ENCODE assay signal across 16 cellular contexts in the genomic region with DNA sequence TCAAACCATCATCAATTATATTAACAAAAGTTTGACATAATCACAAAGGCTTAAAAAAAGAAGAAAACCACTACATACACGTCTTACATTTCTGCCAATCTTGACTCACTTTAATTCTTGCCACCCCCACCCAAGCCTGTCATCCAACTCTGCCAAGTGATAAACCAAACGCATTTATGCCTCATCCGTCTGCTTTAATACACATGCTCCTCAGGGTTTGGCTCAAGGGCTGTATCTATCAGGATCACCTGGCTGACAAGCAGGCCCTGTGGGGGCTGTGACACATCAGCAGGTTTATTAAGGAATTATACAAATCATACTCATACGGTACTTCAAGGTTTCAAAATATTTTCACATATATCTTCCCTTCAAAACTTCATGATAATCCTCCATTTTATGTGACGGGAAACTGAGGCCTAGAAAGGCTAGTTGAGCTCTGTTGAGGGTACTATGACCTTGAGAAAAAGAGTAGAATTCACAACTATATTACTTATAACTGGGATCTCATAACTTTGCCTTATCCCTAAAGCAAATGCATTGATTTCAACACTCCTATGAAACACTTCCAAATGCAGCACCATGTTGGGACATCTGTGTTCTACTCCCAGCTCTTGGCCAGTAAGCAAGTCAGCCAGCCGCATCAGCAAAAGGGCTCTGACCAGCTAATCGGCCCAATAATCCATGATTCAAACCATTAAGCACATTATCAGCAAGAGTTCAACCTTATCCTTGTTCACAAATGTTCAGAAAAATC. TPM values are rescaled to one million over a fixed set of nuclear protein-coding genes. Genes with fewer than 3 reads are reported as not detected.
DNase-seq lines count a peak whose midpoint lies in the region; ATAC-seq and TF ChIP-seq lines count a peak whose summit lies in the region.
"Had no signal": no experiment of that assay in that cellular context is flagged by ENCODE, and none has a peak within 500 bp of the region (broad histone marks: within the 10 kb centered on the region; RNA-seq: fewer than 3 reads in every experiment).

No MANE protein-coding gene starts in this region.

- DNase-seq in right atrium auricular region (ENCODE audit: low spot score), result no peak
- DNase-seq in Right ventricle myocardium superior, result no peak
- DNase-seq in fibroblast of villous mesenchyme (ENCODE audit: low read depth), result peak; percentile 52
- no peak for DNase-seq in activated CD4-positive, alpha-beta T cell treated with anti-CD3 and anti-CD28 coated beads, Interleukin-2, amount 10 ng/mL, durations not matched to agents 7 days and 5 days
- DNase-seq in medulla oblongata (ENCODE audit: extremely low spot score), result no peak
- DNase-seq: activated naive CD4-positive, alpha-beta T cell treated with anti-CD3 and anti-CD28 coated beads, Interleukin-2, amount 10 ng/mL, durations not matched to agents 7 days and 5 days; NCI-H524; pancreas; T-cell had no signal

- POLR2A ChIA-PET in activated CD4-positive, alpha-beta T cell treated with anti-CD3 and anti-CD28 coated beads, Interleukin-2, amount 10 ng/mL, durations not matched to agents 7 days and 5 days (lab: Charles Lee), result interaction anchor here (0.6 kb wide), 1 partner anchor 77 kb away, joined by 3 read pairs; no protein-coding TSS in a partner anchor

- ATAC-seq in Right ventricle myocardium superior (ENCODE audit: poor library complexity), result no peak
- no peak for ATAC-seq in GM18868 (IDR thresholded peaks at IDR 0.05; ENCODE audit: unreplicated experiment)
- ATAC-seq in GM19324 (IDR thresholded peaks at IDR 0.05; ENCODE audit: low FRiP score, unreplicated experiment), result no peak
- ATAC-seq: A549; activated CD4-positive, CD25-positive, alpha-beta regulatory T cell treated with anti-CD3 and anti-CD28 coated beads, Interleukin-2, amount 50 U/mL, for 24 hours; pancreas; T-cell had no signal

- TF ChIP-seq CTCF in right atrium auricular region (IDR thresholded peaks at IDR 0.05), result no peak
- TF ChIP-seq CTCF in fibroblast of villous mesenchyme (IDR thresholded peaks at IDR 0.05; ENCODE audit: insufficient read depth, low read depth, low read length), result no peak

- peak overlapping the region; percentile 87 to 93 for H3K27ac ChIP-seq in right atrium auricular region
- H3K27ac ChIP-seq in rectal smooth muscle tissue (ENCODE audit: low read depth, low read length), result peak overlapping the region; percentile 91
- H3K27ac ChIP-seq: A549, pancreas had no signal

- no peak overlapping the region for H3K4me3 Mint-ChIP-seq in activated CD4-positive, alpha-beta T cell treated with anti-CD3 and anti-CD28 coated beads, Interleukin-2, amount 10 ng/mL, durations not matched to agents 7 days and 5 days
- H3K4me3 Mint-ChIP-seq: activated naive CD4-positive, alpha-beta T cell treated with anti-CD3 and anti-CD28 coated beads, Interleukin-2, amount 10 ng/mL, durations not matched to agents 7 days and 5 days; central memory CD8-positive, alpha-beta T cell; T-cell; type B pancreatic cell had no signal

- H3K27me3 Mint-ChIP-seq in activated CD4-positive, alpha-beta T cell treated with anti-CD3 and anti-CD28 coated beads, Interleukin-2, amount 10 ng/mL, durations not matched to agents 7 days and 5 days, result peaks cover 27% of the 10 kb centered on the region
- H3K27me3 Mint-ChIP-seq: type B pancreatic cell had no signal

- peaks cover 0 to 86% of the 10 kb centered on the region in 2 donors for H3K4me1 ChIP-seq in right atrium auricular region
- H3K4me1 ChIP-seq in rectal smooth muscle tissue (ENCODE audit: control insufficient read depth, insufficient read depth, low read length), result peaks cover 57% of the 10 kb centered on the region

- H3K27ac Mint-ChIP-seq in activated CD4-positive, alpha-beta T cell treated with anti-CD3 and anti-CD28 coated beads, Interleukin-2, amount 10 ng/mL, durations not matched to agents 7 days and 5 days, result no peak overlapping the region
- H3K27ac Mint-ChIP-seq: activated naive CD4-positive, alpha-beta T cell treated with anti-CD3 and anti-CD28 coated beads, Interleukin-2, amount 10 ng/mL, durations not matched to agents 7 days and 5 days; T-cell; type B pancreatic cell had no signal

- no peaks in the 10 kb centered on the region for H3K36me3 Mint-ChIP-seq in activated CD4-positive, alpha-beta T cell treated with anti-CD3 and anti-CD28 coated beads, Interleukin-2, amount 10 ng/mL, durations not matched to agents 7 days and 5 days (ENCODE audit: low read depth)
- H3K36me3 Mint-ChIP-seq: activated naive CD4-positive, alpha-beta T cell treated with anti-CD3 and anti-CD28 coated beads, Interleukin-2, amount 10 ng/mL, durations not matched to agents 7 days and 5 days; T-cell; type B pancreatic cell had no signal

- CTCF ChIA-PET in activated CD4-positive, alpha-beta T cell treated with anti-CD3 and anti-CD28 coated beads, Interleukin-2, amount 10 ng/mL, durations not matched to agents 7 days and 5 days (lab: Charles Lee), result interaction anchor here (0.6 to 1.9 kb wide), 4 partner anchors 9 to 157 kb away, joined by 3 to 5 read pairs (median 4); no protein-coding TSS in a partner anchor

- no peaks in the 10 kb centered on the region for H3K36me3 ChIP-seq in right atrium auricular region
- no peaks in the 10 kb centered on the region for H3K36me3 ChIP-seq in rectal smooth muscle tissue (ENCODE audit: control insufficient read depth, insufficient read depth, low read length)
- H3K36me3 ChIP-seq: pancreas had no signal

- intact Hi-C loops in Right ventricle myocardium superior (cut with DNase I), result no loop called here

- no peaks in the 10 kb centered on the region for H3K9me3 Mint-ChIP-seq in activated CD4-positive, alpha-beta T cell treated with anti-CD3 and anti-CD28 coated beads, Interleukin-2, amount 10 ng/mL, durations not matched to agents 7 days and 5 days
- H3K9me3 Mint-ChIP-seq: activated naive CD4-positive, alpha-beta T cell treated with anti-CD3 and anti-CD28 coated beads, Interleukin-2, amount 10 ng/mL, durations not matched to agents 7 days and 5 days; central memory CD8-positive, alpha-beta T cell; T-cell; type B pancreatic cell had no signal

- no peak overlapping the region for H3K9ac ChIP-seq in rectal smooth muscle tissue (ENCODE audit: low read length)

- peaks cover 14% of the 10 kb centered on the region for H3K4me1 Mint-ChIP-seq in activated CD4-positive, alpha-beta T cell treated with anti-CD3 and anti-CD28 coated beads, Interleukin-2, amount 10 ng/mL, durations not matched to agents 7 days and 5 days
- H3K4me1 Mint-ChIP-seq: central memory CD8-positive, alpha-beta T cell; T-cell had no signal

- no peaks in the 10 kb centered on the region for H3K27me3 ChIP-seq in right atrium auricular region
- no peaks in the 10 kb centered on the region for H3K27me3 ChIP-seq in rectal smooth muscle tissue (ENCODE audit: control insufficient read depth, insufficient read depth, low read length)
- H3K27me3 ChIP-seq: pancreas had no signal

- H3K9me3 ChIP-seq in right atrium auricular region, result no peaks in the 10 kb centered on the region
- H3K9me3 ChIP-seq: A549, pancreas had no signal

- H3K4me3 ChIP-seq in right atrium auricular region (no peak overlapping the region), fibroblast of villous mesenchyme (ENCODE audit: low read depth, low read length) (no peak overlapping the region), rectal smooth muscle tissue (ENCODE audit: low read length) (no peak overlapping the region)
- H3K4me3 ChIP-seq: A549, pancreas had no signal

RNA-seq across cellular contexts. Expression of a gene that starts 8.7 kb away (rescaled TPM):
- total RNA-seq in right atrium auricular region (100 to 1,000 TPM; 114 to 120 TPM), Right ventricle myocardium superior (127 TPM), fibroblast of villous mesenchyme (38.4 and 41.9 TPM in 2 replicates)
- 1 to 10 TPM; 1.5 to 1.9 TPM for total RNA-seq in activated CD4-positive, alpha-beta T cell treated with anti-CD3 and anti-CD28 coated beads, Interleukin-2, amount 10 ng/mL, durations not matched to agents 7 days and 5 days

RNA-seq across cellular contexts. Expression of a gene that starts 37.2 kb away (rescaled TPM):
- total RNA-seq in right atrium auricular region (10 to 100 TPM; 19.8 to 27.6 TPM), Right ventricle myocardium superior (56.8 TPM), fibroblast of villous mesenchyme (70.2 and 119 TPM in 2 replicates)
- total RNA-seq in activated CD4-positive, alpha-beta T cell treated with anti-CD3 and anti-CD28 coated beads, Interleukin-2, amount 10 ng/mL, durations not matched to agents 7 days and 5 days, result 100 to 1,000 TPM; 157 to 174 TPM

Comparison
In these comparisons a context has a peak if more than half of its experiments do, and no peak if none do; other contexts are left out.
1. RNA of a gene that starts 8.7 kb away (total RNA-seq): 127 TPM in Right ventricle myocardium superior (single experiment), 114 to 120 TPM in right atrium auricular region and 38.4 to 41.9 TPM in fibroblast of villous mesenchyme; 1.5 to 1.9 TPM in activated CD4-positive, alpha-beta T cell treated with anti-CD3 and anti-CD28 coated beads, Interleukin-2, amount 10 ng/mL, durations not matched to agents 7 days and 5 days; every median in the first group is over 10 times any median in the second.